1 cellular context compared by ENCODE assay signal in the genomic region with DNA sequence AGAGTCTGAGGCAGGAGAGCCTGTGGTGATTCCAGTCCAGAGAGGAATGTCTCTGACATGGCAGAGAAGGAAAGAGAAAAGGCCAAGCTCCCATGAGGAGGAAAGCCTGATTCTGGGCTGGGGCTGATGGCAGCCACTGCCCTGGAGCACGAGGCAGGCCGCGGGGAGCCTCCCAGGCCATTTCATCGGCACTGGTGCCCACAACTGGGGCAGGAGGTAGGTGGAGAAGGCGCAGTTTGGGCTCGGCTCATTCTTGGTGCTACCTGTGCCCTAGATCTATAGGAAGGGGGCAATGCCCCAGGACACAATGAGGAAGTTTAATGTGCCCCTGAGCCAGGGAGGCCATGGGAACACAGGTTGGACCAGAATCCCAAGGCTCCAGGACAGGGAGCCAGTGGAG.
TF ChIP-seq lines count a peak whose summit lies in the region.

No MANE protein-coding gene starts in this region.

TF ChIP-seq in IMR-90, 13 proteins besides CTCF, POLR2A, EP300 and RAD21:
- TF ChIP-seq CEBPB (IDR thresholded peaks at IDR 0.05; ENCODE audit: low read depth, low read length) (no peak), MAFK (IDR thresholded peaks at IDR 0.05; ENCODE audit: low read depth, low read length) (no peak), CHD1 (IDR thresholded peaks at IDR 0.05; ENCODE audit: low read depth, low read length) (no peak), MXI1 (IDR thresholded peaks at IDR 0.05; ENCODE audit: borderline replicate concordance, low read depth, low read length) (no peak), FOS (IDR thresholded peaks at IDR 0.05; ENCODE audit: low read depth, low read length) (no peak), NFE2L2 (IDR thresholded peaks at IDR 0.05; ENCODE audit: low read depth, low read length) (no peak), RCOR1 (IDR thresholded peaks at IDR 0.05; ENCODE audit: insufficient replicate concordance, low read length) (no peak), RFX5 (IDR thresholded peaks at IDR 0.05; ENCODE audit: low read depth, low read length) (no peak), MAZ (IDR thresholded peaks at IDR 0.05; ENCODE audit: borderline replicate concordance, low read depth, low read length) (no peak), SMC3 (IDR thresholded peaks at IDR 0.05; ENCODE audit: low read depth, low read length) (no peak), BHLHE40 (IDR thresholded peaks at IDR 0.05; ENCODE audit: low read depth, low read length) (no peak)
- TF ChIP-seq, protein P1, sequence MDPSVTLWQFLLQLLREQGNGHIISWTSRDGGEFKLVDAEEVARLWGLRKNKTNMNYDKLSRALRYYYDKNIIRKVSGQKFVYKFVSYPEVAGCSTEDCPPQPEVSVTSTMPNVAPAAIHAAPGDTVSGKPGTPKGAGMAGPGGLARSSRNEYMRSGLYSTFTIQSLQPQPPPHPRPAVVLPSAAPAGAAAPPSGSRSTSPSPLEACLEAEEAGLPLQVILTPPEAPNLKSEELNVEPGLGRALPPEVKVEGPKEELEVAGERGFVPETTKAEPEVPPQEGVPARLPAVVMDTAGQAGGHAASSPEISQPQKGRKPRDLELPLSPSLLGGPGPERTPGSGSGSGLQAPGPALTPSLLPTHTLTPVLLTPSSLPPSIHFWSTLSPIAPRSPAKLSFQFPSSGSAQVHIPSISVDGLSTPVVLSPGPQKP (IDR thresholded peaks at IDR 0.05; ENCODE audit: borderline replicate concordance, low read depth, low read length) = no peak
- TF ChIP-seq, protein P2, sequence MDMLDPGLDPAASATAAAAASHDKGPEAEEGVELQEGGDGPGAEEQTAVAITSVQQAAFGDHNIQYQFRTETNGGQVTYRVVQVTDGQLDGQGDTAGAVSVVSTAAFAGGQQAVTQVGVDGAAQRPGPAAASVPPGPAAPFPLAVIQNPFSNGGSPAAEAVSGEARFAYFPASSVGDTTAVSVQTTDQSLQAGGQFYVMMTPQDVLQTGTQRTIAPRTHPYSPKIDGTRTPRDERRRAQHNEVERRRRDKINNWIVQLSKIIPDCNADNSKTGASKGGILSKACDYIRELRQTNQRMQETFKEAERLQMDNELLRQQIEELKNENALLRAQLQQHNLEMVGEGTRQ (IDR thresholded peaks at IDR 0.05; ENCODE audit: low read depth, low read length) = no peak
